Comparison of ENCODE assay signal across 7 cellular contexts in the genomic region with DNA sequence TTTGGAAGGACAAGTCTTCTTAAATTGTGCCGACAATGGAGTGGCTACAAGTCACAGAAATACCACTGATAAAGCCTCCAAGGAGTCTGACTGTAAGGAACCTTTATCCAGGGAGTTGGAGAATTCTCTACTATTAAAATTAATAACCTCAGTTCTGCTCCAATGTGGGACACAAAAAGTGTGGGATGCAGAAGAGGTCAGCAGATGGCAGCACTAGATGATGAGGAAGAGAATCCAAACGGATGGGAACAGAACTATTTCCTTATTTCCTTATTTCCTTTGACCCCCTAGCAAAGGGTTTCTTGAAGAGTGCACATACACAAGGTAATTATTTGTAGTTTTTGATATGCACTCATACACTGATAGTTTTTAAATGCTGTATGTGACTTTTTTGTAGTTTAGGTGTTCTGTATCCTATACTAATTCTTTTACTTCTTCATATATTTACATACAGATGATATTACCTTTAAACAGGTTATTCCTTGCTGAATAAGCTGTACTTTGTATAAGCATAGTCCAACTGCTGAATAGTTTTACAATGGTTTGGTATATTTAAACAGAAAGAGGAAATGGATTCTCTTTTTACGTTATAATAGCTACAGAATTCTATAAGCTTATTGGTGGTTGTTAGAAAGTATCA. TPM values are rescaled to one million over a fixed set of nuclear protein-coding genes. Genes with fewer than 3 reads are reported as not detected.
DNase-seq lines count a peak whose midpoint lies in the region; ATAC-seq and TF ChIP-seq lines count a peak whose summit lies in the region.

No MANE protein-coding gene starts in this region.

- H3K36me3 Mint-ChIP-seq in activated CD8-positive, alpha-beta memory T cell treated with anti-CD3 and anti-CD28 coated beads, Interleukin-2, amount 10 ng/mL, durations not matched to agents 7 days and 5 days = no peaks in the 10 kb centered on the region

- DNase-seq in GM10266 (ENCODE audit: extremely low spot score) = no peak
- peak; percentile 21 for DNase-seq in NCI-H128 (lab: John Stamatoyannopoulos, UW; ENCODE audit: unreplicated experiment)
- DNase-seq in astrocyte of the hippocampus (ENCODE audit: low read depth, low spot score) = peak; percentile 64
- DNase-seq in kidney epithelial cell (ENCODE audit: low read depth) = no peak
- no peak for DNase-seq in activated CD8-positive, alpha-beta memory T cell treated with anti-CD3 and anti-CD28 coated beads, Interleukin-2, amount 10 ng/mL, durations not matched to agents 7 days and 5 days

- no peaks in the 10 kb centered on the region for H3K27me3 Mint-ChIP-seq in activated CD8-positive, alpha-beta memory T cell treated with anti-CD3 and anti-CD28 coated beads, Interleukin-2, amount 10 ng/mL, durations not matched to agents 7 days and 5 days

- no peak overlapping the region for H3K4me3 ChIP-seq in kidney epithelial cell (ENCODE audit: low read depth, low read length)

- TF ChIP-seq CTCF in GM10266 (IDR thresholded peaks at IDR 0.05; ENCODE audit: control insufficient read depth, insufficient read depth, low read depth, missing control alignments) (peak; percentile 56), kidney epithelial cell (IDR thresholded peaks at IDR 0.05; ENCODE audit: insufficient read depth, low read length, poor library complexity, severe bottlenecking) (peak; percentile 69)

- H3K27ac Mint-ChIP-seq in activated CD8-positive, alpha-beta memory T cell treated with anti-CD3 and anti-CD28 coated beads, Interleukin-2, amount 10 ng/mL, durations not matched to agents 7 days and 5 days = no peak overlapping the region

- H3K4me1 Mint-ChIP-seq in activated CD8-positive, alpha-beta memory T cell treated with anti-CD3 and anti-CD28 coated beads, Interleukin-2, amount 10 ng/mL, durations not matched to agents 7 days and 5 days = no peaks in the 10 kb centered on the region

- no peaks in the 10 kb centered on the region for H3K9me3 Mint-ChIP-seq in activated CD8-positive, alpha-beta memory T cell treated with anti-CD3 and anti-CD28 coated beads, Interleukin-2, amount 10 ng/mL, durations not matched to agents 7 days and 5 days (ENCODE audit: low read depth)

- no peak for ATAC-seq in activated CD8-positive, alpha-beta memory T cell treated with anti-CD3 and anti-CD28 coated beads, Interleukin-2, amount 10 ng/mL, durations not matched to agents 7 days and 5 days
- ATAC-seq in HG02870 (IDR thresholded peaks at IDR 0.05; ENCODE audit: unreplicated experiment) = no peak
- no peak for ATAC-seq in GM18868 (IDR thresholded peaks at IDR 0.05; ENCODE audit: unreplicated experiment)

- H3K27me3 ChIP-seq in kidney epithelial cell (ENCODE audit: control insufficient read depth, insufficient read depth, low read length) = no peaks in the 10 kb centered on the region

- CTCF ChIA-PET in activated CD8-positive, alpha-beta memory T cell treated with anti-CD3 and anti-CD28 coated beads, Interleukin-2, amount 10 ng/mL, durations not matched to agents 7 days and 5 days (lab: Charles Lee) = no interaction called here

- H3K36me3 ChIP-seq in kidney epithelial cell (ENCODE audit: control insufficient read depth, insufficient read depth, low read length) = no peaks in the 10 kb centered on the region

- no peak overlapping the region for H3K4me3 Mint-ChIP-seq in activated CD8-positive, alpha-beta memory T cell treated with anti-CD3 and anti-CD28 coated beads, Interleukin-2, amount 10 ng/mL, durations not matched to agents 7 days and 5 days

RNA-seq across cellular contexts. Expression of gene NLGN1, which starts 25.6 kb away (rescaled TPM):
- 0.21 and 4.5 TPM in 2 replicates for total RNA-seq in kidney epithelial cell
- not detected for total RNA-seq in activated CD8-positive, alpha-beta memory T cell treated with anti-CD3 and anti-CD28 coated beads, Interleukin-2, amount 10 ng/mL, durations not matched to agents 7 days and 5 days

Comparison
In these comparisons a context has a peak if more than half of its experiments do, and no peak if none do; other contexts are left out.
1. DNase-seq: peak in NCI-H128 (single experiment) and astrocyte of the hippocampus (single experiment); none in GM10266 (single experiment), kidney epithelial cell (single experiment) and activated CD8-positive, alpha-beta memory T cell treated with anti-CD3 and anti-CD28 coated beads, Interleukin-2, amount 10 ng/mL, durations not matched to agents 7 days and 5 days (single experiment).